In genomic region chr2:60317029-60317386, GRCh38 we compare ENCODE assay signal across 17 cellular contexts.
DNase-seq lines count a peak whose midpoint lies in the region; ATAC-seq, FAIRE-seq and TF ChIP-seq lines count a peak whose summit lies in the region.
"Had no signal": no experiment of that assay in that cellular context is flagged by ENCODE, and none has a peak within 500 bp of the region (broad histone marks: within the 10 kb centered on the region; RNA-seq: fewer than 3 reads in every experiment).

No MANE protein-coding gene starts in this region.

- H3K27me3 ChIP-seq in H9 (ENCODE audit: insufficient read depth, low read length), result no peaks in the 10 kb centered on the region
- H3K27me3 ChIP-seq in HepG2 (ENCODE audit: control insufficient read depth in 1 of 2, insufficient read depth in 2 of 2, low read length in 2 of 2), result 0 out of 5 replicates have a peak, but pooled peaks cover 0 to 11% of the 10 kb centered on the region in 2 experiments
- H3K27me3 ChIP-seq: BLaER1, SJCRH30 had no signal

- no peak for TF ChIP-seq RAD21 in HepG2 (CRISPR knock-in tag; IDR thresholded peaks at IDR 0.05)

- POLR2A ChIA-PET in OCI-LY7 (lab: Charles Lee) (interaction anchor here (0.7 to 5.4 kb wide), 13 partner anchors 7 to 233 kb away, joined by 3 to 80 read pairs (median 7); no protein-coding TSS in a partner anchor), HepG2 (lab: Yijun Ruan, JAX) (no interaction called here)

- H3K18ac ChIP-seq in H9 (ENCODE audit: insufficient read length, low read depth, low read length), result no peak overlapping the region

- no peak overlapping the region for H4K91ac ChIP-seq in H9 (ENCODE audit: insufficient read length, low read depth, low read length)

- intact Hi-C loops in OCI-LY7 (cut with micrococcal nuclease; ENCODE audit: unreplicated experiment) (loop anchor here (10.0 kb wide), 1 partner anchor 432 kb away; no protein-coding TSS in a partner anchor), HepG2 (cut with micrococcal nuclease; ENCODE audit: unreplicated experiment) (no loop called here)

- H4K20me1 ChIP-seq in H9 (ENCODE audit: control insufficient read depth, insufficient read depth, insufficient read length), result no peaks in the 10 kb centered on the region
- no peaks in the 10 kb centered on the region for H4K20me1 ChIP-seq in OCI-LY7 (ENCODE audit: insufficient read depth, low read length)
- no peaks in the 10 kb centered on the region for H4K20me1 ChIP-seq in HepG2 (ENCODE audit: insufficient read depth, low read length)
- H4K20me1 ChIP-seq: BLaER1 had no signal

- no peak overlapping the region for H3K23ac ChIP-seq in H9 (ENCODE audit: insufficient read length, low read depth, low read length)

- H3K23me2 ChIP-seq in H9 (ENCODE audit: insufficient read length, low read depth, low read length, poor library complexity, severe bottlenecking), result no peaks in the 10 kb centered on the region

- ATAC-seq in HepG2 (peak; percentile 21; the same call in 1 of the 3 replicates), GM19351 (IDR thresholded peaks at IDR 0.05; ENCODE audit: unreplicated experiment) (no peak), HG03025 (IDR thresholded peaks at IDR 0.05; ENCODE audit: low FRiP score, unreplicated experiment) (no peak)

- H3K4ac ChIP-seq in H9 (ENCODE audit: low read depth, low read length), result no peak overlapping the region

- H3K27ac ChIP-seq in H9 (ENCODE audit: insufficient read length, low read depth, low read length), result no peak overlapping the region
- peak overlapping the region; percentile 92 for H3K27ac ChIP-seq in OCI-LY7 (ENCODE audit: low read depth, low read length, poor library complexity, severe bottlenecking)
- H3K27ac ChIP-seq in HepG2 (ENCODE audit: extremely low read length, insufficient read depth, low read length), result no peak overlapping the region
- H3K27ac ChIP-seq: BLaER1, SJCRH30 had no signal

- TF ChIP-seq CTCF in H9 (conservative IDR thresholded peaks at IDR 0.05) (no peak), OCI-LY7 (conservative IDR thresholded peaks at IDR 0.05; ENCODE audit: low read length) (no peak), HepG2 (CRISPR knock-in tag; IDR thresholded peaks at IDR 0.05) (no peak)

- H2BK12ac ChIP-seq in H9 (ENCODE audit: insufficient read length, low read depth, low read length), result no peak overlapping the region

- no CpG with 5 or more reads among the region's 2 CpGs for WGBS in H9 (ENCODE audit: extremely low coverage, insufficient read length, low lambda C conversion rate)
- WGBS in HepG2 (ENCODE audit: low lambda C conversion rate), result 2% methylated on average over 2 of the region's 2 CpGs

- no peaks in the 10 kb centered on the region for H3K36me3 ChIP-seq in OCI-LY7 (ENCODE audit: insufficient read depth, low read length)
- H3K36me3 ChIP-seq in HepG2 (replicated peaks in 1 of 2; ENCODE audit: control insufficient read depth in 1 of 2, insufficient read depth in 2 of 2, low read length in 2 of 2), result no peaks in the 10 kb centered on the region
- H3K36me3 ChIP-seq: BLaER1, SJCRH30 had no signal

- no peak overlapping the region for H2BK120ac ChIP-seq in H9 (ENCODE audit: low read depth, low read length, poor library complexity, severe bottlenecking)

- H3K79me1 ChIP-seq in H9 (ENCODE audit: insufficient read depth, low read depth, low read length, poor library complexity, severe bottlenecking), result no peaks in the 10 kb centered on the region

- H2AFZ ChIP-seq in H9 (ENCODE audit: low read length) (no peak overlapping the region), OCI-LY7 (ENCODE audit: low read length) (peak overlapping the region; percentile 84), HepG2 (ENCODE audit: low read length) (no peak overlapping the region)

- H3K27ac Mint-ChIP-seq in H9, result no peak overlapping the region; a peak in 1 of 7 replicates
- H3K27ac Mint-ChIP-seq: CD8-positive, alpha-beta memory T cell; HFFc6 had no signal

- H3K4me3 ChIP-seq in OCI-LY7 (ENCODE audit: low read depth, low read length, poor library complexity, severe bottlenecking) (peak overlapping the region; percentile 47), HepG2 (replicated peaks in 1 of 3; ENCODE audit: insufficient read depth in 1 of 3, low read depth in 2 of 3, low read length in 3 of 3) (no peak overlapping the region)
- H3K4me3 ChIP-seq: BLaER1, SJCRH30 had no signal

- in situ Hi-C loops in HepG2 (cut with HindIII; ENCODE audit: extremely low pct_ligation_motif_present, low pct_unique_long_range_greater_than_20kb), result no loop called here

- H3K4me2 ChIP-seq in H9 (ENCODE audit: insufficient read depth, insufficient read length, low read length) (no peak overlapping the region), OCI-LY7 (ENCODE audit: low read length) (peak overlapping the region; percentile 79), HepG2 (ENCODE audit: low read depth, low read length) (peak overlapping the region; percentile 14; the same call in 1 of the 2 replicates)
- H3K4me2 ChIP-seq: BLaER1 had no signal

- H3K9me2 ChIP-seq in OCI-LY7 (ENCODE audit: insufficient read depth, low read length), result no peaks in the 10 kb centered on the region

- H3K4me1 Mint-ChIP-seq in H9, result peaks cover 34 to 52% of the 10 kb centered on the region in 2 experiments
- H3K4me1 Mint-ChIP-seq: CD8-positive, alpha-beta memory T cell had no signal

- no peak overlapping the region for H3K56ac ChIP-seq in H9 (ENCODE audit: insufficient read length, low read depth, low read length)

- TF ChIP-seq EP300 in HepG2 (IDR thresholded peaks at IDR 0.05; ENCODE audit: low read depth in 2 of 2, low read length in 2 of 2) (no peak), HepG2 (CRISPR knock-in tag; IDR thresholded peaks at IDR 0.05; ENCODE audit: borderline replicate concordance) (no peak)

- H3K36me3 Mint-ChIP-seq in H9 (ENCODE audit: insufficient read depth in 1 of 3, low read depth in 3 of 3), result no peaks in the 10 kb centered on the region
- H3K36me3 Mint-ChIP-seq: CD8-positive, alpha-beta memory T cell had no signal

- H3K27me3 Mint-ChIP-seq in H9 (ENCODE audit: low read depth), result peaks cover 12% of the 10 kb centered on the region

- CTCF ChIA-PET in OCI-LY7 (lab: Charles Lee; ENCODE audit: unreplicated experiment), result no interaction called here
- CTCF ChIA-PET in HepG2 (lab: Yijun Ruan, JAX; ENCODE audit: low intra/inter-chr PET ratio, low total read pairs), result no interaction called here

- H3K9me3 ChIP-seq in H9 (ENCODE audit: control insufficient read depth, low read depth, low read length) (no peaks in the 10 kb centered on the region), OCI-LY7 (ENCODE audit: low read length) (no peaks in the 10 kb centered on the region), HepG2 (ENCODE audit: low read length) (no peaks in the 10 kb centered on the region)
- H3K9me3 ChIP-seq: BLaER1, SJCRH30 had no signal

- H3K79me2 ChIP-seq in H9 (ENCODE audit: insufficient read depth, low read length) (no peaks in the 10 kb centered on the region), OCI-LY7 (ENCODE audit: insufficient read depth, low read depth, low read length) (no peaks in the 10 kb centered on the region), HepG2 (ENCODE audit: insufficient read depth, low read length) (no peaks in the 10 kb centered on the region)

- TF ChIP-seq POLR2A in HepG2 (IDR thresholded peaks at IDR 0.05; ENCODE audit: insufficient read depth in 1 of 2, low read depth in 2 of 2, low read length in 2 of 2), result no peak

- no peak overlapping the region for H2AK5ac ChIP-seq in H9 (ENCODE audit: insufficient read length, low read length)

- no peak overlapping the region for H4K5ac ChIP-seq in H9 (ENCODE audit: insufficient read length, low read depth, low read length)

- H3K4me1 ChIP-seq in H9 (ENCODE audit: insufficient read depth, low read length) (no peaks in the 10 kb centered on the region), OCI-LY7 (ENCODE audit: insufficient read depth, low read length, poor library complexity, severe bottlenecking) (peaks cover 94% of the 10 kb centered on the region), HepG2 (ENCODE audit: insufficient read depth, low read length) (peaks cover 16% of the 10 kb centered on the region)
- H3K4me1 ChIP-seq: BLaER1 had no signal

- no peak overlapping the region for H3K9ac ChIP-seq in H9 (ENCODE audit: extremely low read depth, insufficient read length, low read length)
- H3K9ac ChIP-seq in HepG2 (ENCODE audit: insufficient read depth, low read depth, low read length), result no peak overlapping the region
- H3K9ac ChIP-seq: BLaER1 had no signal

- H3K4me3 Mint-ChIP-seq in H9, result no peak overlapping the region
- H3K4me3 Mint-ChIP-seq: CD8-positive, alpha-beta memory T cell; HFFc6 had no signal

- no peak for FAIRE-seq in HepG2 (lab: Jason Lieb, UNC)
- FAIRE-seq: H1 had no signal

- H2BK5ac ChIP-seq in H9 (ENCODE audit: insufficient read length, low read length), result no peak overlapping the region

- no peak overlapping the region for H2BK15ac ChIP-seq in H9 (ENCODE audit: low read depth, low read length)

- no peak overlapping the region for H3T11ph ChIP-seq in H9 (ENCODE audit: low read length)

- DNase-seq in H9, result peak; percentile 7
- no peak for DNase-seq in OCI-LY7 (ENCODE audit: low spot score)
- DNase-seq in HepG2 (ENCODE audit: low spot score), result no peak
- DNase-seq in retina, result peak; percentile 15
- DNase-seq in AG08395 (ENCODE audit: low spot score), result no peak
- DNase-seq: CD8-positive, alpha-beta memory T cell; DND-41; GF-D8; HFFc6; NCI-H1417; NCI-H2029 treated with DMSO at 0.1 percent for 48 hours; NCI-H510A treated with DMSO at 0.1 percent for 48 hours; SJCRH30 had no signal

- H2BK20ac ChIP-seq in H9 (ENCODE audit: low read depth, low read length, poor library complexity, severe bottlenecking), result no peak overlapping the region

- H3K14ac ChIP-seq in H9 (ENCODE audit: insufficient read depth, low read length), result no peak overlapping the region

- no peak overlapping the region for H4K8ac ChIP-seq in H9 (replicated peaks; ENCODE audit: insufficient read length, low read depth, low read length)

- BruUV-seq in OCI-LY7 (replicated peaks; lab: Mats Ljungman, UMichigan) (no TSS peak), HepG2 (replicated peaks; lab: Mats Ljungman, UMichigan) (no TSS peak)

- no peaks in the 10 kb centered on the region for H3K9me3 Mint-ChIP-seq in H9
- H3K9me3 Mint-ChIP-seq: CD8-positive, alpha-beta memory T cell had no signal

TF ChIP-seq in HepG2, 621 proteins besides CTCF, POLR2A, EP300 and RAD21 (continues in another document):
- TF ChIP-seq SMAD9 (CRISPR knock-in tag; IDR thresholded peaks at IDR 0.05) (no peak), ZNF576 (CRISPR knock-in tag; IDR thresholded peaks at IDR 0.05) (no peak), TFAP4 (IDR thresholded peaks at IDR 0.05; ENCODE audit: borderline replicate concordance, low read depth) (no peak), ZFP36L2 (CRISPR knock-in tag; IDR thresholded peaks at IDR 0.05) (no peak)

Comparison
In these comparisons a context has a peak if more than half of its experiments do, and no peak if none do; other contexts are left out.
1. DNase-seq: peak in H9 (single experiment) and retina (single experiment); none in OCI-LY7 (single experiment), HepG2 (single experiment) and AG08395 (single experiment).